ENCODE assay signal across 1 cellular context in the genomic region with DNA sequence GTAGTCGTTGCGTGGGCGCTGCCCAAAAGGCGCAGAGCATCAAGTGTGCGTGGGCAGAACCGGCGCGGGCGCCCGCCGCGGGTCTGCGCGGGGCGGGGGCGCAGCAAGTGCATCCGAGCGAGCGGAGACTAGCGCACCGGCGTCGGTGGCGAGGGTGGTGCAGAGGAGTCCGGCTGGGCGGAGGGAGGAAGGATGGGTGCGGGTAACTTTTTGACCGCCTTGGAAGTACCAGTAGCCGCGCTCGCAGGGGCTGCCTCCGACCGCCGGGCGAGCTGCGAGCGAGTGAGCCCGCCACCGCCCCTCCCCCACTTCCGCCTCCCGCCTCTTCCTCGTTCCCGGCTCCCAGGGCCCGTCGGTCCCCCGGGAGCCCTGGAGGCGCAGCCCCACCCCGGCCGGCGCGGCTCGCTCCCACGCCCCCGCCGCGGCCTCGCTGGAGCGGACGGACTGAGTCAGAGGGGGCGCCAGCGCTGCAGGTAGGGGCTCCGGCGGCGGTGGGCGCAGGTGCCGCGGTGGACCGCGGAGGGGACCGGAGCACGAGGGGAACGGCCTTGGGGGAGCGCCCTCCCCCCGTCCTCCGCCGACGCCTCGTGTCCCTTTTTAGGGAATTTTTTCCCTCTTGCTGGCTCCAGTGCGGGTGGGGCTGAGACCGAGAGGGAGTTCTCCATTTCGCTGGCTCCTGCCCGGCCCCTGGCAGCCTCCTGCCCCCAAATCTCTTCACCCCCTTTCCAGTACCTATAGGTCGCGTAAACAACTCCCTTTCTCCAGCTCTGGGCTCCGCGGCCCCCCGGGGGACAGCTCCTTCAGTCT.
TF ChIP-seq lines count a peak whose summit lies in the region.

No MANE protein-coding gene starts in this region.

TF ChIP-seq in K562, 482 proteins besides CTCF, POLR2A, EP300 and RAD21 (continued from another document and continues in another):
- TF ChIP-seq, protein P1, sequence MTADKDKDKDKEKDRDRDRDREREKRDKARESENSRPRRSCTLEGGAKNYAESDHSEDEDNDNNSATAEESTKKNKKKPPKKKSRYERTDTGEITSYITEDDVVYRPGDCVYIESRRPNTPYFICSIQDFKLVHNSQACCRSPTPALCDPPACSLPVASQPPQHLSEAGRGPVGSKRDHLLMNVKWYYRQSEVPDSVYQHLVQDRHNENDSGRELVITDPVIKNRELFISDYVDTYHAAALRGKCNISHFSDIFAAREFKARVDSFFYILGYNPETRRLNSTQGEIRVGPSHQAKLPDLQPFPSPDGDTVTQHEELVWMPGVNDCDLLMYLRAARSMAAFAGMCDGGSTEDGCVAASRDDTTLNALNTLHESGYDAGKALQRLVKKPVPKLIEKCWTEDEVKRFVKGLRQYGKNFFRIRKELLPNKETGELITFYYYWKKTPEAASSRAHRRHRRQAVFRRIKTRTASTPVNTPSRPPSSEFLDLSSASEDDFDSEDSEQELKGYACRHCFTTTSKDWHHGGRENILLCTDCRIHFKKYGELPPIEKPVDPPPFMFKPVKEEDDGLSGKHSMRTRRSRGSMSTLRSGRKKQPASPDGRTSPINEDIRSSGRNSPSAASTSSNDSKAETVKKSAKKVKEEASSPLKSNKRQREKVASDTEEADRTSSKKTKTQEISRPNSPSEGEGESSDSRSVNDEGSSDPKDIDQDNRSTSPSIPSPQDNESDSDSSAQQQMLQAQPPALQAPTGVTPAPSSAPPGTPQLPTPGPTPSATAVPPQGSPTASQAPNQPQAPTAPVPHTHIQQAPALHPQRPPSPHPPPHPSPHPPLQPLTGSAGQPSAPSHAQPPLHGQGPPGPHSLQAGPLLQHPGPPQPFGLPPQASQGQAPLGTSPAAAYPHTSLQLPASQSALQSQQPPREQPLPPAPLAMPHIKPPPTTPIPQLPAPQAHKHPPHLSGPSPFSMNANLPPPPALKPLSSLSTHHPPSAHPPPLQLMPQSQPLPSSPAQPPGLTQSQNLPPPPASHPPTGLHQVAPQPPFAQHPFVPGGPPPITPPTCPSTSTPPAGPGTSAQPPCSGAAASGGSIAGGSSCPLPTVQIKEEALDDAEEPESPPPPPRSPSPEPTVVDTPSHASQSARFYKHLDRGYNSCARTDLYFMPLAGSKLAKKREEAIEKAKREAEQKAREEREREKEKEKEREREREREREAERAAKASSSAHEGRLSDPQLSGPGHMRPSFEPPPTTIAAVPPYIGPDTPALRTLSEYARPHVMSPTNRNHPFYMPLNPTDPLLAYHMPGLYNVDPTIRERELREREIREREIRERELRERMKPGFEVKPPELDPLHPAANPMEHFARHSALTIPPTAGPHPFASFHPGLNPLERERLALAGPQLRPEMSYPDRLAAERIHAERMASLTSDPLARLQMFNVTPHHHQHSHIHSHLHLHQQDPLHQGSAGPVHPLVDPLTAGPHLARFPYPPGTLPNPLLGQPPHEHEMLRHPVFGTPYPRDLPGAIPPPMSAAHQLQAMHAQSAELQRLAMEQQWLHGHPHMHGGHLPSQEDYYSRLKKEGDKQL (CRISPR knock-in tag; IDR thresholded peaks at IDR 0.05; ENCODE audit: borderline replicate concordance), result peak; percentile 80; the same call in 1 of the 2 replicates
- no peak for TF ChIP-seq ZSCAN32 (CRISPR knock-in tag; IDR thresholded peaks at IDR 0.05)
- TF ChIP-seq ZBTB1 (CRISPR knock-in tag; IDR thresholded peaks at IDR 0.05; ENCODE audit: borderline replicate concordance, low read depth), result no peak
- no peak for TF ChIP-seq TOE1 (IDR thresholded peaks at IDR 0.05; ENCODE audit: borderline replicate concordance)
- TF ChIP-seq TOE1 (CRISPR knock-in tag; IDR thresholded peaks at IDR 0.05; ENCODE audit: borderline replicate concordance, low read depth), result no peak
- 0 out of 2 replicates have a peak, but pooled peaks have one; percentile 12 for TF ChIP-seq NCOA6 (IDR thresholded peaks at IDR 0.05)
- no peak for TF ChIP-seq ZNF444 (CRISPR knock-in tag; IDR thresholded peaks at IDR 0.05)
- no peak for TF ChIP-seq ZNF699 (CRISPR knock-in tag; IDR thresholded peaks at IDR 0.05; ENCODE audit: insufficient replicate concordance)
- no peak for TF ChIP-seq MECOM (CRISPR knock-in tag; IDR thresholded peaks at IDR 0.05)
- no peak for TF ChIP-seq HMG20A (CRISPR knock-in tag; conservative IDR thresholded peaks at IDR 0.05)
- no peak for TF ChIP-seq HNRNPH1 (optimal IDR thresholded peaks at IDR 0.05; ENCODE audit: low read depth, low read length)
- no peak for TF ChIP-seq ZBTB17 (CRISPR knock-in tag; IDR thresholded peaks at IDR 0.05)
- peak; percentile 92 for TF ChIP-seq L3MBTL2 (IDR thresholded peaks at IDR 0.05)
- TF ChIP-seq, protein P2, sequence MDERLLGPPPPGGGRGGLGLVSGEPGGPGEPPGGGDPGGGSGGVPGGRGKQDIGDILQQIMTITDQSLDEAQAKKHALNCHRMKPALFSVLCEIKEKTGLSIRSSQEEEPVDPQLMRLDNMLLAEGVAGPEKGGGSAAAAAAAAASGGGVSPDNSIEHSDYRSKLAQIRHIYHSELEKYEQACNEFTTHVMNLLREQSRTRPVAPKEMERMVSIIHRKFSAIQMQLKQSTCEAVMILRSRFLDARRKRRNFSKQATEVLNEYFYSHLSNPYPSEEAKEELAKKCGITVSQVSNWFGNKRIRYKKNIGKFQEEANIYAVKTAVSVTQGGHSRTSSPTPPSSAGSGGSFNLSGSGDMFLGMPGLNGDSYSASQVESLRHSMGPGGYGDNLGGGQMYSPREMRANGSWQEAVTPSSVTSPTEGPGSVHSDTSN (CRISPR knock-in tag; IDR thresholded peaks at IDR 0.05; ENCODE audit: low read depth), result no peak
- TF ChIP-seq, protein P2 (tag; conservative IDR thresholded peaks at IDR 0.05; ENCODE audit: low read depth), result no peak
- TF ChIP-seq, protein P3, sequence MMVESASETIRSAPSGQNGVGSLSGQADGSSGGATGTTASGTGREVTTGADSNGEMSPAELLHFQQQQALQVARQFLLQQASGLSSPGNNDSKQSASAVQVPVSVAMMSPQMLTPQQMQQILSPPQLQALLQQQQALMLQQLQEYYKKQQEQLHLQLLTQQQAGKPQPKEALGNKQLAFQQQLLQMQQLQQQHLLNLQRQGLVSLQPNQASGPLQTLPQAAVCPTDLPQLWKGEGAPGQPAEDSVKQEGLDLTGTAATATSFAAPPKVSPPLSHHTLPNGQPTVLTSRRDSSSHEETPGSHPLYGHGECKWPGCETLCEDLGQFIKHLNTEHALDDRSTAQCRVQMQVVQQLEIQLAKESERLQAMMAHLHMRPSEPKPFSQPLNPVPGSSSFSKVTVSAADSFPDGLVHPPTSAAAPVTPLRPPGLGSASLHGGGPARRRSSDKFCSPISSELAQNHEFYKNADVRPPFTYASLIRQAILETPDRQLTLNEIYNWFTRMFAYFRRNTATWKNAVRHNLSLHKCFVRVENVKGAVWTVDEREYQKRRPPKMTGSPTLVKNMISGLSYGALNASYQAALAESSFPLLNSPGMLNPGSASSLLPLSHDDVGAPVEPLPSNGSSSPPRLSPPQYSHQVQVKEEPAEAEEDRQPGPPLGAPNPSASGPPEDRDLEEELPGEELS (CRISPR knock-in tag; IDR thresholded peaks at IDR 0.05; ENCODE audit: borderline replicate concordance), result no peak
- TF ChIP-seq SIN3A (IDR thresholded peaks at IDR 0.05; ENCODE audit: borderline replicate concordance in 2 of 2, control insufficient read depth in 1 of 2, low read depth in 2 of 2, low read length in 2 of 2), result no peak
- TF ChIP-seq PHB2 (IDR thresholded peaks at IDR 0.05; ENCODE audit: low read depth), result no peak
- TF ChIP-seq MCM7 (IDR thresholded peaks at IDR 0.05), result no peak
- TF ChIP-seq, protein P4, sequence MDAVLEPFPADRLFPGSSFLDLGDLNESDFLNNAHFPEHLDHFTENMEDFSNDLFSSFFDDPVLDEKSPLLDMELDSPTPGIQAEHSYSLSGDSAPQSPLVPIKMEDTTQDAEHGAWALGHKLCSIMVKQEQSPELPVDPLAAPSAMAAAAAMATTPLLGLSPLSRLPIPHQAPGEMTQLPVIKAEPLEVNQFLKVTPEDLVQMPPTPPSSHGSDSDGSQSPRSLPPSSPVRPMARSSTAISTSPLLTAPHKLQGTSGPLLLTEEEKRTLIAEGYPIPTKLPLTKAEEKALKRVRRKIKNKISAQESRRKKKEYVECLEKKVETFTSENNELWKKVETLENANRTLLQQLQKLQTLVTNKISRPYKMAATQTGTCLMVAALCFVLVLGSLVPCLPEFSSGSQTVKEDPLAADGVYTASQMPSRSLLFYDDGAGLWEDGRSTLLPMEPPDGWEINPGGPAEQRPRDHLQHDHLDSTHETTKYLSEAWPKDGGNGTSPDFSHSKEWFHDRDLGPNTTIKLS (IDR thresholded peaks at IDR 0.05; ENCODE audit: borderline replicate concordance, low read depth), result no peak
- TF ChIP-seq SRSF1 (IDR thresholded peaks at IDR 0.05; ENCODE audit: low read depth, low read length), result 0 out of 2 replicates have a peak, but pooled peaks have one; percentile 45
- no peak for TF ChIP-seq CBFA2T2 (conservative IDR thresholded peaks at IDR 0.05)
- TF ChIP-seq, protein P5, sequence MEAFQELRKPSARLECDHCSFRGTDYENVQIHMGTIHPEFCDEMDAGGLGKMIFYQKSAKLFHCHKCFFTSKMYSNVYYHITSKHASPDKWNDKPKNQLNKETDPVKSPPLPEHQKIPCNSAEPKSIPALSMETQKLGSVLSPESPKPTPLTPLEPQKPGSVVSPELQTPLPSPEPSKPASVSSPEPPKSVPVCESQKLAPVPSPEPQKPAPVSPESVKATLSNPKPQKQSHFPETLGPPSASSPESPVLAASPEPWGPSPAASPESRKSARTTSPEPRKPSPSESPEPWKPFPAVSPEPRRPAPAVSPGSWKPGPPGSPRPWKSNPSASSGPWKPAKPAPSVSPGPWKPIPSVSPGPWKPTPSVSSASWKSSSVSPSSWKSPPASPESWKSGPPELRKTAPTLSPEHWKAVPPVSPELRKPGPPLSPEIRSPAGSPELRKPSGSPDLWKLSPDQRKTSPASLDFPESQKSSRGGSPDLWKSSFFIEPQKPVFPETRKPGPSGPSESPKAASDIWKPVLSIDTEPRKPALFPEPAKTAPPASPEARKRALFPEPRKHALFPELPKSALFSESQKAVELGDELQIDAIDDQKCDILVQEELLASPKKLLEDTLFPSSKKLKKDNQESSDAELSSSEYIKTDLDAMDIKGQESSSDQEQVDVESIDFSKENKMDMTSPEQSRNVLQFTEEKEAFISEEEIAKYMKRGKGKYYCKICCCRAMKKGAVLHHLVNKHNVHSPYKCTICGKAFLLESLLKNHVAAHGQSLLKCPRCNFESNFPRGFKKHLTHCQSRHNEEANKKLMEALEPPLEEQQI (IDR thresholded peaks at IDR 0.05), result no peak
- TF ChIP-seq ZFP36 (IDR thresholded peaks at IDR 0.05; ENCODE audit: low read depth, low read length, partially characterized antibody), result no peak
- TF ChIP-seq ZNF76 (CRISPR knock-in tag; IDR thresholded peaks at IDR 0.05; ENCODE audit: borderline replicate concordance), result no peak
- no peak for TF ChIP-seq ZNF408 (CRISPR knock-in tag; IDR thresholded peaks at IDR 0.05; ENCODE audit: low read depth)
- peak; percentile 92 for TF ChIP-seq EGR1 (conservative IDR thresholded peaks at IDR 0.05)
- no peak for TF ChIP-seq PTTG1 (tag; IDR thresholded peaks at IDR 0.05; ENCODE audit: low read depth)
- TF ChIP-seq U2AF2 (optimal IDR thresholded peaks at IDR 0.05; ENCODE audit: low read depth, low read length), result no peak
- TF ChIP-seq ZNF589 (CRISPR knock-in tag; IDR thresholded peaks at IDR 0.05; ENCODE audit: low read depth), result no peak
- TF ChIP-seq PRMT5 (CRISPR knock-in tag; IDR thresholded peaks at IDR 0.05), result no peak
- peak; percentile 78 for TF ChIP-seq RBFOX2 (IDR thresholded peaks at IDR 0.05; ENCODE audit: low read depth, low read length)
- TF ChIP-seq, protein P6, sequence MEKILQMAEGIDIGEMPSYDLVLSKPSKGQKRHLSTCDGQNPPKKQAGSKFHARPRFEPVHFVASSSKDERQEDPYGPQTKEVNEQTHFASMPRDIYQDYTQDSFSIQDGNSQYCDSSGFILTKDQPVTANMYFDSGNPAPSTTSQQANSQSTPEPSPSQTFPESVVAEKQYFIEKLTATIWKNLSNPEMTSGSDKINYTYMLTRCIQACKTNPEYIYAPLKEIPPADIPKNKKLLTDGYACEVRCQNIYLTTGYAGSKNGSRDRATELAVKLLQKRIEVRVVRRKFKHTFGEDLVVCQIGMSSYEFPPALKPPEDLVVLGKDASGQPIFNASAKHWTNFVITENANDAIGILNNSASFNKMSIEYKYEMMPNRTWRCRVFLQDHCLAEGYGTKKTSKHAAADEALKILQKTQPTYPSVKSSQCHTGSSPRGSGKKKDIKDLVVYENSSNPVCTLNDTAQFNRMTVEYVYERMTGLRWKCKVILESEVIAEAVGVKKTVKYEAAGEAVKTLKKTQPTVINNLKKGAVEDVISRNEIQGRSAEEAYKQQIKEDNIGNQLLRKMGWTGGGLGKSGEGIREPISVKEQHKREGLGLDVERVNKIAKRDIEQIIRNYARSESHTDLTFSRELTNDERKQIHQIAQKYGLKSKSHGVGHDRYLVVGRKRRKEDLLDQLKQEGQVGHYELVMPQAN (IDR thresholded peaks at IDR 0.05; ENCODE audit: borderline replicate concordance), result no peak
- no peak for TF ChIP-seq ZEB2 (IDR thresholded peaks at IDR 0.05)
- TF ChIP-seq SNIP1 (IDR thresholded peaks at IDR 0.05; ENCODE audit: low read depth), result no peak
- no peak for TF ChIP-seq CBX8 (IDR thresholded peaks at IDR 0.05; ENCODE audit: borderline replicate concordance, extremely low read depth, low read depth, low read length, poor library complexity, severe bottlenecking)
